15 cellular contexts compared by ENCODE assay signal in genomic region chr1:47809301-47810084, GRCh38.
DNase-seq lines count a peak whose midpoint lies in the region; ATAC-seq and TF ChIP-seq lines count a peak whose summit lies in the region.
"Had no signal": no experiment of that assay in that cellular context is flagged by ENCODE, and none has a peak within 500 bp of the region (broad histone marks: within the 10 kb centered on the region; RNA-seq: fewer than 3 reads in every experiment).

No MANE protein-coding gene starts in this region.

- TF ChIP-seq POLR2A in vagina (IDR thresholded peaks at IDR 0.05), result no peak

- H3K4me3 ChIP-seq in ascending aorta, result no peak overlapping the region
- H3K4me3 ChIP-seq in lower lobe of right lung, result no peak overlapping the region
- H3K4me3 ChIP-seq in trophoblast cell (ENCODE audit: low read depth, low read length), result no peak overlapping the region
- H3K4me3 ChIP-seq in vagina, result no peak overlapping the region
- H3K4me3 ChIP-seq: SK-N-MC, upper lobe of left lung had no signal

- no peak overlapping the region for H4K91ac ChIP-seq in trophoblast cell (ENCODE audit: low read depth, low read length)

- no peak overlapping the region for H3K4ac ChIP-seq in trophoblast cell (ENCODE audit: low read depth, low read length)

- no peak overlapping the region for H3K23ac ChIP-seq in trophoblast cell (ENCODE audit: low read length)

- no peak overlapping the region for H3K18ac ChIP-seq in trophoblast cell (ENCODE audit: low read length)

- intact Hi-C loops in ascending aorta (cut with DNase I), result no loop called here
- intact Hi-C loops in lower lobe of right lung (cut with DNase I), result no loop called here
- intact Hi-C loops in vagina (cut with DNase I), result no loop called here

- no peaks in the 10 kb centered on the region for H3K36me3 ChIP-seq in ascending aorta
- no peaks in the 10 kb centered on the region for H3K36me3 ChIP-seq in lower lobe of right lung
- no peaks in the 10 kb centered on the region for H3K36me3 ChIP-seq in trophoblast cell (ENCODE audit: control insufficient read depth in 1 of 2, insufficient read depth in 2 of 2, low read length in 2 of 2)
- no peaks in the 10 kb centered on the region for H3K36me3 ChIP-seq in vagina
- H3K36me3 ChIP-seq: upper lobe of left lung had no signal

- no CpG with 5 or more reads among the region's 8 CpGs for WGBS in trophoblast cell (ENCODE audit: extremely low coverage, insufficient coverage, insufficient read length)

- H4K12ac ChIP-seq in trophoblast cell (ENCODE audit: low read depth, low read length), result no peak overlapping the region

- H3K4me2 ChIP-seq in trophoblast cell (ENCODE audit: low read length), result no peak overlapping the region

- TF ChIP-seq CTCF in ascending aorta (IDR thresholded peaks at IDR 0.05), result no peak
- TF ChIP-seq CTCF in lower lobe of right lung (IDR thresholded peaks at IDR 0.05), result no peak
- TF ChIP-seq CTCF in vagina (IDR thresholded peaks at IDR 0.05), result no peak

- H3K27me3 ChIP-seq in ascending aorta (no peaks in the 10 kb centered on the region), lower lobe of right lung (ENCODE audit: low read depth) (no peaks in the 10 kb centered on the region), trophoblast cell (ENCODE audit: insufficient read depth, low read length) (no peaks in the 10 kb centered on the region), vagina (no peaks in the 10 kb centered on the region)
- H3K27me3 ChIP-seq: upper lobe of left lung had no signal

- H3K4me1 ChIP-seq in ascending aorta (peaks cover 4 to 13% of the 10 kb centered on the region in 2 donors), lower lobe of right lung (peaks cover 13% of the 10 kb centered on the region), trophoblast cell (ENCODE audit: control insufficient read depth in 1 of 2, insufficient read depth in 2 of 2, low read length in 2 of 2) (no peaks in the 10 kb centered on the region), vagina (peaks cover 42% of the 10 kb centered on the region)

- no peak overlapping the region for H2AK5ac ChIP-seq in trophoblast cell (ENCODE audit: low read length)

- H3K27ac ChIP-seq in ascending aorta (peak overlapping the region; percentile 39 to 52), lower lobe of right lung (peak overlapping the region; percentile 24), trophoblast cell (ENCODE audit: low read depth, low read length) (no peak overlapping the region), vagina (no peak overlapping the region)
- H3K27ac ChIP-seq: SK-N-MC, upper lobe of left lung had no signal

- no peak overlapping the region for H2AFZ ChIP-seq in trophoblast cell (ENCODE audit: insufficient read depth, low read length, poor library complexity)

- H3K14ac ChIP-seq in trophoblast cell (ENCODE audit: low read length), result no peak overlapping the region

- H2BK120ac ChIP-seq in trophoblast cell (ENCODE audit: insufficient read depth, low read length, poor library complexity), result no peak overlapping the region

- H3K9me3 ChIP-seq in ascending aorta (no peaks in the 10 kb centered on the region), lower lobe of right lung (no peaks in the 10 kb centered on the region), trophoblast cell (ENCODE audit: insufficient read depth, low read depth, low read length) (peaks cover 5% of the 10 kb centered on the region), vagina (no peaks in the 10 kb centered on the region)
- H3K9me3 ChIP-seq: upper lobe of left lung had no signal

- no peak overlapping the region for H2BK12ac ChIP-seq in trophoblast cell (ENCODE audit: low read length)

- H2BK5ac ChIP-seq in trophoblast cell (ENCODE audit: low read depth, low read length, poor library complexity), result no peak overlapping the region

- no peak overlapping the region for H4K8ac ChIP-seq in trophoblast cell (ENCODE audit: low read depth, low read length)

- H3K79me2 ChIP-seq in trophoblast cell (ENCODE audit: control insufficient read depth, insufficient read depth, low read length, poor library complexity), result no peaks in the 10 kb centered on the region

- H3K9ac ChIP-seq in trophoblast cell (ENCODE audit: low read length), result no peak overlapping the region

- peak in 1 of 2 donors; percentile 67 for ATAC-seq in lower lobe of right lung
- ATAC-seq in HG03439 (IDR thresholded peaks at IDR 0.05; ENCODE audit: unreplicated experiment), result no peak
- ATAC-seq: left ventricle myocardium superior had no signal

- DNase-seq in COLO668 (lab: John Stamatoyannopoulos, UW; ENCODE audit: unreplicated experiment) (peak; percentile 75), NCI-H2029 treated with DMSO at 0.1 percent for 48 hours (lab: John Stamatoyannopoulos, UW) (peak; percentile 91), ascending aorta (ENCODE audit: low spot score in 2 of 2) (no peak), lower lobe of right lung (no peak), trophoblast cell (no peak), retina (no peak), vagina (ENCODE audit: extremely low spot score in 2 of 2) (no peak)
- DNase-seq: activated B cell treated with CpG ODN at 0.5 μM for 24 hours; glutamatergic neuron; left ventricle myocardium superior; NCI-H524; stimulated activated CD4-positive, alpha-beta T cell treated with anti-CD3 and anti-CD28 coated beads, Interleukin-15, amount 100 ng/mL, for 24 hours had no signal

- H3K79me1 ChIP-seq in trophoblast cell (ENCODE audit: low read length), result no peaks in the 10 kb centered on the region

Comparison
In these comparisons a context has a peak if more than half of its experiments do, and no peak if none do; other contexts are left out.
1. DNase-seq: peak in COLO668 (single experiment) and NCI-H2029 treated with DMSO at 0.1 percent for 48 hours (single experiment); none in ascending aorta (0 of 2), lower lobe of right lung (single experiment), trophoblast cell (0 of 2), retina (single experiment) and vagina (0 of 2).
2. H3K27ac ChIP-seq: peak in ascending aorta (2 of 2) and lower lobe of right lung (single experiment); none in trophoblast cell (single experiment) and vagina (single experiment).